ENCODE assay signal across 23 cellular contexts in the genomic region with DNA sequence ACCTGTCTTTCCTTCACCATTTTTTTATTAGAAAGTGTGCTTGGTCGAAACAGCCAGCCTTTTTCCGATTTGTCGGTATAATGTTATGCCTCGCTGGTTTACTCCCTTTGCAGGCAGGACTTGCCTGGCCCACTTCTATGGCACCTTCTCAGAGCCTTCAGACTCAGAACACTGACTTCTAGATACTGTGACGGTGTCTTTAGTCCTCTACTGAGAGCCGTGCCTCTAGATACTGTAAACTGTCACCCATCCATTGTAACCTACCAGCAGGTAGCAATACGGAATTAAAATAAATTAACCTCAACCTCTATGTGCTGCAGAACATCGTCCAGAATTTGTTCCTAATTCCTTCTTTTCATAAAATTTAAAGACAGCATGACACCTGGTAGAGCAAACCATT.
"Had no signal": no experiment of that assay in that cellular context is flagged by ENCODE, and none has a peak within 500 bp of the region (broad histone marks: within the 10 kb centered on the region; RNA-seq: fewer than 3 reads in every experiment).

No MANE protein-coding gene starts in this region.

- H3K27me3 ChIP-seq: dorsolateral prefrontal cortex, esophagus muscularis mucosa, foreskin keratinocyte, gastroesophageal sphincter, heart left ventricle, hepatocyte, left lung had no signal

- H2AFZ ChIP-seq: hepatocyte had no signal

- FAIRE-seq: endothelial cell of umbilical vein, frontal cortex, islet of Langerhans, keratinocyte had no signal

- H3K9me3 ChIP-seq: esophagus muscularis mucosa, gastroesophageal sphincter, heart left ventricle, left lung, lower lobe of right lung had no signal

- H3K4me3 Mint-ChIP-seq: memory B cell; naive thymus-derived CD4-positive, alpha-beta T cell had no signal

- H3K27ac Mint-ChIP-seq: memory B cell; naive thymus-derived CD4-positive, alpha-beta T cell had no signal

- H3K4me1 ChIP-seq: esophagus muscularis mucosa, gastroesophageal sphincter, heart left ventricle, left lung, lower lobe of right lung had no signal

- DNase-seq: dermis blood vessel endothelial cell; dorsolateral prefrontal cortex; effector CD4-positive, alpha-beta T cell; effector memory CD4-positive, alpha-beta T cell; foreskin keratinocyte; heart left ventricle; hypothalamus; left cardiac atrium; left lung; left ventricle myocardium superior; lower lobe of right lung; mesendoderm; midbrain; naive thymus-derived CD4-positive, alpha-beta T cell had no signal

- H3K36me3 Mint-ChIP-seq: memory B cell; naive thymus-derived CD4-positive, alpha-beta T cell had no signal

- H3K4me2 ChIP-seq: hepatocyte had no signal

- H3K27ac ChIP-seq: coronary artery, dorsolateral prefrontal cortex, esophagus muscularis mucosa, foreskin keratinocyte, gastroesophageal sphincter, heart left ventricle, hepatocyte, left lung, lower lobe of right lung had no signal

- H3K79me2 ChIP-seq: hepatocyte had no signal

- H3K4me3 ChIP-seq: coronary artery, dorsolateral prefrontal cortex, esophagus muscularis mucosa, gastroesophageal sphincter, heart left ventricle, hepatocyte, left lung, lower lobe of right lung had no signal

- H3K36me3 ChIP-seq: esophagus muscularis mucosa, gastroesophageal sphincter, heart left ventricle, left lung, lower lobe of right lung had no signal

- ATAC-seq: foreskin keratinocyte; gastroesophageal sphincter; heart left ventricle; left cardiac atrium; left lung; left ventricle myocardium superior; lower lobe of right lung; naive thymus-derived CD4-positive, alpha-beta T cell had no signal

- H3K4me1 Mint-ChIP-seq: memory B cell; naive thymus-derived CD4-positive, alpha-beta T cell had no signal
